ENCODE assay signal across 15 cellular contexts in the genomic region with DNA sequence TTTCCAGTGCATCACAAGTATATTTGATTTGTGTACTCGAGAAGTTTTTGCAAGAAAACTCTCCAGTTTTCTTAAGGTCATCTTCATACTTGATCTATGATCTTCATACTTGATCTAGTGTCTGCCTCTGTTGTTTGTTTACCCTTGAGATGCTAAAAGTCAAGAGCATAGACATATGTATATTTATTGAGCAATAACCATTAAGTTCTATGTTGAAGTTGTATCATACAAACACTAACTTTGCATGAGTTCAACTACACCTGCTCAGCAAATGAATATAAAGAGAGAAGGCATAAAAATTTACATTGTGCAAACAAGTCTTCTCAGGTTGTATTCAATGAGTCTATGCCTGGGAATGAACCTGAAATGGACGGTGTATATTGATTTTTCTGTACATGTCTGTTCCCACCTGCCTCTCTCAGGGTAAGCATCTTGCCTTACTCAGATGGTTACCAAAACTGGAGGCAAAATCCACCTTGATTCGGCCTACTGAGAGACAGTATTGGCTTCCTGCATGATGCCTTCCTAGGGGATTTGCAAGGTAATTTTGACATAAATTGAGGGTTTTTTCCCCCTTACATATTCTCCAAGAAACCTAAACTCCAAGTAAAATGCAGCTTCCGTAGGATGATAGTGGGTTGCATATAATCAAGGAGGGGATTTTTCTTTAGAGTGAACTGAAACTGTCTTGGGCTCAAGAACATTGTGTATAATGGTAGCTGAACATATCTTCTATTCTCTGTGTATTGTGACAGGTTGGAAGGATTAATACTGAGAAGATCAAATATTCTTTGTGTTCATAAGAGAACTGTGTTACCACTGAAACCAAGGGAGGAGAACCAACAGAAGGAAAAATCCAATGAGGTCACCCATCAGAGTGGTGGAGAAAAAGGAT.
DNase-seq lines count a peak whose midpoint lies in the region; FAIRE-seq and TF ChIP-seq lines count a peak whose summit lies in the region.
"Had no signal": no experiment of that assay in that cellular context is flagged by ENCODE, and none has a peak within 500 bp of the region (broad histone marks: within the 10 kb centered on the region; RNA-seq: fewer than 3 reads in every experiment).

No MANE protein-coding gene starts in this region.

- peak; percentile 23 for FAIRE-seq in H54 (lab: Jason Lieb, UNC)
- FAIRE-seq in astrocyte (lab: Jason Lieb, UNC) = no peak
- FAIRE-seq: kidney had no signal

- intact Hi-C loops in thyroid gland (cut with DNase I) = no loop called here

- no peaks in the 10 kb centered on the region for H3K36me3 ChIP-seq in astrocyte (ENCODE audit: insufficient read depth, low read length)
- H3K36me3 ChIP-seq in thyroid gland = no peaks in the 10 kb centered on the region
- H3K36me3 ChIP-seq: thoracic aorta had no signal

- H3K27me3 ChIP-seq in astrocyte (ENCODE audit: insufficient read depth, low read length) (no peaks in the 10 kb centered on the region), thyroid gland (no peaks in the 10 kb centered on the region)

- H3K9ac ChIP-seq in astrocyte (ENCODE audit: low read length) = peak overlapping the region; percentile 13

- H3K9me3 ChIP-seq in astrocyte (ENCODE audit: insufficient read depth, low read depth, low read length) = no peaks in the 10 kb centered on the region
- no peaks in the 10 kb centered on the region for H3K9me3 ChIP-seq in thyroid gland
- H3K9me3 ChIP-seq: thoracic aorta had no signal

- H3K79me2 ChIP-seq in astrocyte (ENCODE audit: insufficient read depth, low read length) = no peaks in the 10 kb centered on the region

- 96 to 100% methylated on average over 4 of the region's 4 CpGs for WGBS in thyroid gland, 2 donors

- H3K27me3 Mint-ChIP-seq in astrocyte (ENCODE audit: low read depth, unreplicated experiment) = no peaks in the 10 kb centered on the region
- H3K27me3 Mint-ChIP-seq in progenitor cell of endocrine pancreas = no peaks in the 10 kb centered on the region
- H3K27me3 Mint-ChIP-seq: activated T-cell treated with anti-CD3 and anti-CD28 coated beads, Interleukin-2, amount 50 U/mL, for 24 hours had no signal

- H3K4me1 ChIP-seq in astrocyte (ENCODE audit: insufficient read depth, low read length) (peaks cover 29% of the 10 kb centered on the region), thyroid gland (peaks cover 6 to 8% of the 10 kb centered on the region in 2 donors)

- no peak overlapping the region for H2AFZ ChIP-seq in astrocyte (ENCODE audit: low read depth, low read length)

- in situ Hi-C loops in GM13977 (cut with MboI; ENCODE audit: low pct_unique_long_range_greater_than_20kb, low sequenced_read_pairs, unreplicated experiment) = no loop called here

- no peak overlapping the region for H3K4me3 ChIP-seq in astrocyte (ENCODE audit: insufficient read depth, low read depth, low read length)
- H3K4me3 ChIP-seq in thyroid gland (replicated peaks in 1 of 3) = no peak overlapping the region
- H3K4me3 ChIP-seq: thoracic aorta had no signal

- no peak overlapping the region for H3K4me3 Mint-ChIP-seq in astrocyte (ENCODE audit: unreplicated experiment)
- H3K4me3 Mint-ChIP-seq in progenitor cell of endocrine pancreas (ENCODE audit: low read depth) = no peak overlapping the region
- H3K4me3 Mint-ChIP-seq: activated T-cell treated with anti-CD3 and anti-CD28 coated beads, Interleukin-2, amount 50 U/mL, for 24 hours; CD14-positive monocyte had no signal

- H3K27ac Mint-ChIP-seq in astrocyte (ENCODE audit: unreplicated experiment) (peak overlapping the region; percentile 0), progenitor cell of endocrine pancreas (peak overlapping the region; percentile 95)
- H3K27ac Mint-ChIP-seq: activated T-cell treated with anti-CD3 and anti-CD28 coated beads, Interleukin-2, amount 50 U/mL, for 24 hours; CD14-positive monocyte had no signal

- peak overlapping the region; percentile 82 for H3K27ac ChIP-seq in astrocyte (ENCODE audit: low read depth, low read length)
- no peak overlapping the region for H3K27ac ChIP-seq in thyroid gland

- H4K20me1 ChIP-seq in astrocyte (ENCODE audit: insufficient read depth, low read length) = no peaks in the 10 kb centered on the region

- TF ChIP-seq POLR2A in H54 (IDR thresholded peaks at IDR 0.05; ENCODE audit: low read depth, low read length) (no peak), thyroid gland (IDR thresholded peaks at IDR 0.05) (no peak)

- no peaks in the 10 kb centered on the region for H3K36me3 Mint-ChIP-seq in astrocyte (ENCODE audit: low read depth, unreplicated experiment)
- peaks cover 2% of the 10 kb centered on the region for H3K36me3 Mint-ChIP-seq in progenitor cell of endocrine pancreas (ENCODE audit: insufficient read depth)
- H3K36me3 Mint-ChIP-seq: CD14-positive monocyte had no signal

- peaks cover 55% of the 10 kb centered on the region for H3K4me1 Mint-ChIP-seq in astrocyte (ENCODE audit: low read depth, unreplicated experiment)
- peaks cover 48% of the 10 kb centered on the region for H3K4me1 Mint-ChIP-seq in progenitor cell of endocrine pancreas (ENCODE audit: low read depth)
- H3K4me1 Mint-ChIP-seq: CD14-positive monocyte had no signal

- DNase-seq in GM13977 (ENCODE audit: low spot score) (peak; percentile 20), H54 (ENCODE audit: insufficient read length, low spot score) (no peak), astrocyte (ENCODE audit: low read depth) (no peak), progenitor cell of endocrine pancreas (ENCODE audit: low spot score, unreplicated experiment) (no peak), DMS79 (lab: John Stamatoyannopoulos, UW) (no peak), NCI-H1092 treated with DMSO at 0.1 percent for 48 hours (lab: John Stamatoyannopoulos, UW) (no peak), thyroid gland (no peak)
- DNase-seq: activated CD4-positive, alpha-beta T cell treated with anti-CD3 and anti-CD28 coated beads, Interleukin-2, amount 50 U/mL, for 1 hour; activated T-cell treated with anti-CD3 and anti-CD28 coated beads, Interleukin-2, amount 50 U/mL, for 24 hours; glutamatergic neuron; H7; kidney; NCI-H2029 treated with DMSO at 0.1 percent for 48 hours had no signal

- no peak for TF ChIP-seq CTCF in GM13977 (IDR thresholded peaks at IDR 0.05; ENCODE audit: extremely low read depth, insufficient read depth, missing control alignments)
- TF ChIP-seq CTCF in astrocyte (IDR thresholded peaks at IDR 0.05; ENCODE audit: insufficient read depth, low read depth, low read length) = no peak
- TF ChIP-seq CTCF in progenitor cell of endocrine pancreas (IDR thresholded peaks at IDR 0.05; ENCODE audit: unreplicated experiment) = no peak
- no peak for TF ChIP-seq CTCF in thyroid gland (IDR thresholded peaks at IDR 0.05)

- H3K9me3 Mint-ChIP-seq in astrocyte (ENCODE audit: unreplicated experiment) = no peaks in the 10 kb centered on the region
- no peaks in the 10 kb centered on the region for H3K9me3 Mint-ChIP-seq in progenitor cell of endocrine pancreas (ENCODE audit: low read depth)
- H3K9me3 Mint-ChIP-seq: activated T-cell treated with anti-CD3 and anti-CD28 coated beads, Interleukin-2, amount 50 U/mL, for 24 hours had no signal

- peak overlapping the region; percentile 48 for H3K4me2 ChIP-seq in astrocyte (ENCODE audit: low read length)
